Comparison of ENCODE assay signal across 23 cellular contexts in genomic region chr10:34061846-34062245, GRCh38.
"Had no signal": no experiment of that assay in that cellular context is flagged by ENCODE, and none has a peak within 500 bp of the region (broad histone marks: within the 10 kb centered on the region; RNA-seq: fewer than 3 reads in every experiment).

No MANE protein-coding gene starts in this region.

- H3K27ac ChIP-seq: breast epithelium, VCaP had no signal

- DNase-seq: activated CD4-positive, alpha-beta memory T cell treated with anti-CD3 and anti-CD28 coated beads for 36 hours; activated CD4-positive, alpha-beta T cell treated with anti-CD3 and anti-CD28 coated beads, Interleukin-2, amount 10 ng/mL, durations not matched to agents 7 days and 5 days; activated CD4-positive, CD25-positive, alpha-beta regulatory T cell; activated CD8-positive, alpha-beta memory T cell treated with anti-CD3 and anti-CD28 coated beads for 24 hours; activated effector memory CD4-positive, alpha-beta T cell treated with anti-CD3 and anti-CD28 coated beads, Interleukin-2, amount 50 U/mL, for 16 hours; activated naive CD4-positive, alpha-beta T cell treated with anti-CD3 and anti-CD28 coated beads for 36 hours; activated T-cell treated with anti-CD3 and anti-CD28 coated beads, Interleukin-2, amount 50 U/mL, for 4 hours; amygdala; caudate nucleus; KG1; MG63; NCI-H1105; NCI-H1436; NCI-H187; NCI-H2081; NCI-H446; NCI-H524; PC-3; SIG-M5; T-helper 2 cell; T1000 had no signal

- H3K36me3 ChIP-seq: breast epithelium, MG63 had no signal

- H3K4me1 ChIP-seq: breast epithelium had no signal

- H3K4me3 ChIP-seq: breast epithelium, MG63 had no signal

- H3K27me3 ChIP-seq: breast epithelium, MG63 had no signal
